ENCODE assay signal across 1 cellular context in genomic region chr20:63234693-63235398, GRCh38.
TF ChIP-seq lines count a peak whose summit lies in the region.

No MANE protein-coding gene starts in this region.

TF ChIP-seq in HepG2, 621 proteins besides CTCF, POLR2A, EP300 and RAD21:
- TF ChIP-seq HNRNPLL (IDR thresholded peaks at IDR 0.05; ENCODE audit: low read depth, low read length, poor library complexity, severe bottlenecking) (peak; percentile 39), HMGXB4 (CRISPR knock-in tag; IDR thresholded peaks at IDR 0.05; ENCODE audit: borderline replicate concordance in 1 of 2, low read depth in 1 of 2) (peak in 1 of 2 experiments; percentile 57; a peak in 1 of 4 replicates), SP4 (CRISPR knock-in tag; IDR thresholded peaks at IDR 0.05) (0 out of 2 replicates have a peak, but pooled peaks have one; percentile 42), SATB2 (CRISPR knock-in tag; IDR thresholded peaks at IDR 0.05) (no peak), ZNF121 (CRISPR knock-in tag; IDR thresholded peaks at IDR 0.05) (peak; percentile 84), CBX2 (IDR thresholded peaks at IDR 0.05; ENCODE audit: low read depth, low read length) (no peak), CBX2 (CRISPR knock-in tag; IDR thresholded peaks at IDR 0.05; ENCODE audit: low read depth) (no peak), ATRX (CRISPR knock-in tag; IDR thresholded peaks at IDR 0.05; ENCODE audit: borderline replicate concordance) (no peak), PCBP2 (optimal IDR thresholded peaks at IDR 0.05; ENCODE audit: low read depth, low read length, poor library complexity, severe bottlenecking) (peak; percentile 11), ZNF263 (CRISPR knock-in tag; IDR thresholded peaks at IDR 0.05) (peak; percentile 78), XRCC5 (optimal IDR thresholded peaks at IDR 0.05; ENCODE audit: low read length) (peak; percentile 96), LBX2 (CRISPR knock-in tag; IDR thresholded peaks at IDR 0.05; ENCODE audit: borderline replicate concordance) (0 out of 2 replicates have a peak, but pooled peaks have one; percentile 9), ZNF652 (CRISPR knock-in tag; IDR thresholded peaks at IDR 0.05; ENCODE audit: borderline replicate concordance, low read depth) (peak; percentile 48; the same call in 1 of the 2 replicates), TGIF2 (CRISPR knock-in tag; IDR thresholded peaks at IDR 0.05) (no peak), ZNF343 (CRISPR knock-in tag; IDR thresholded peaks at IDR 0.05) (no peak), MAFG (CRISPR knock-in tag; IDR thresholded peaks at IDR 0.05) (0 out of 2 replicates have a peak, but pooled peaks have one; percentile 39), ZNF776 (CRISPR knock-in tag; IDR thresholded peaks at IDR 0.05) (no peak), ZBTB44 (CRISPR knock-in tag; IDR thresholded peaks at IDR 0.05) (no peak), ZNF7 (CRISPR knock-in tag; IDR thresholded peaks at IDR 0.05) (peak; percentile 74), ZNF607 (CRISPR knock-in tag; IDR thresholded peaks at IDR 0.05; ENCODE audit: borderline replicate concordance) (0 out of 2 replicates have a peak, but pooled peaks have one; percentile 20), HNRNPL (IDR thresholded peaks at IDR 0.05; ENCODE audit: low read depth, low read length) (0 out of 2 replicates have a peak, but pooled peaks have one; percentile 33), ZNF512 (CRISPR knock-in tag; IDR thresholded peaks at IDR 0.05) (peak; percentile 22; the same call in 1 of the 2 replicates), ZNF264 (CRISPR knock-in tag; IDR thresholded peaks at IDR 0.05) (no peak), STAG1 (CRISPR knock-in tag; IDR thresholded peaks at IDR 0.05) (peak; percentile 58), SETDB1 (CRISPR knock-in tag; IDR thresholded peaks at IDR 0.05; ENCODE audit: borderline replicate concordance) (0 out of 2 replicates have a peak, but pooled peaks have one; percentile 0), ZNF414 (CRISPR knock-in tag; IDR thresholded peaks at IDR 0.05) (0 out of 2 replicates have a peak, but pooled peaks have one; percentile 2), ZFP82 (CRISPR knock-in tag; IDR thresholded peaks at IDR 0.05; ENCODE audit: borderline replicate concordance) (no peak), ZNF234 (CRISPR knock-in tag; conservative IDR thresholded peaks at IDR 0.05) (0 out of 2 replicates have a peak, but pooled peaks have one; percentile 32), EZH2 (conservative IDR thresholded peaks at IDR 0.05; ENCODE audit: low read depth, low read length) (peak; percentile 69; the same call in 1 of the 2 replicates), ARID4A (CRISPR knock-in tag; IDR thresholded peaks at IDR 0.05; ENCODE audit: borderline replicate concordance) (no peak), KAT7 (CRISPR knock-in tag; IDR thresholded peaks at IDR 0.05; ENCODE audit: borderline replicate concordance) (no peak)
